In genomic region chr2:37918742-37919186, GRCh38 we compare ENCODE assay signal across 2 cellular contexts.
TF ChIP-seq lines count a peak whose summit lies in the region.

No MANE protein-coding gene starts in this region.

TF ChIP-seq in K562, 482 proteins besides CTCF, POLR2A, EP300 and RAD21:
- TF ChIP-seq SAP30 (IDR thresholded peaks at IDR 0.05; ENCODE audit: borderline replicate concordance, insufficient read depth, low read depth, low read length, poor library complexity, severe bottlenecking) (no peak), TFAM (CRISPR knock-in tag; conservative IDR thresholded peaks at IDR 0.05) (no peak), BDP1 (IDR thresholded peaks at IDR 0.05; ENCODE audit: insufficient read depth, insufficient read length) (no peak), HDAC1 (IDR thresholded peaks at IDR 0.05) (no peak), RB1 (IDR thresholded peaks at IDR 0.05; ENCODE audit: low read depth) (no peak), GABPB1 (CRISPR knock-in tag; IDR thresholded peaks at IDR 0.05) (no peak), EP400 (IDR thresholded peaks at IDR 0.05) (no peak), ZNF253 (CRISPR knock-in tag; conservative IDR thresholded peaks at IDR 0.05) (no peak), ZZZ3 (IDR thresholded peaks at IDR 0.05) (no peak), ZNF146 (CRISPR knock-in tag; IDR thresholded peaks at IDR 0.05; ENCODE audit: unreplicated experiment) (no peak), MCM5 (IDR thresholded peaks at IDR 0.05; ENCODE audit: low read depth) (no peak)

TF ChIP-seq in HepG2, 621 proteins besides CTCF, POLR2A, EP300 and RAD21 (continues in another document):
- TF ChIP-seq SOX13 (IDR thresholded peaks at IDR 0.05) (peak; percentile 89), SOX13 (CRISPR knock-in tag; conservative IDR thresholded peaks at IDR 0.05 in 1 of 2, IDR thresholded peaks at IDR 0.05 in 1 of 2) (peak in 1 of 2 experiments; percentile 97; a peak in 2 of 4 replicates), ZNF75D (CRISPR knock-in tag; IDR thresholded peaks at IDR 0.05; ENCODE audit: borderline replicate concordance) (no peak), ZNF3 (CRISPR knock-in tag; IDR thresholded peaks at IDR 0.05) (0 out of 2 replicates have a peak, but pooled peaks have one; percentile 51), NFIB (CRISPR knock-in tag; IDR thresholded peaks at IDR 0.05; ENCODE audit: borderline replicate concordance) (no peak), SMAD9 (CRISPR knock-in tag; IDR thresholded peaks at IDR 0.05) (no peak), ZNF205 (CRISPR knock-in tag; IDR thresholded peaks at IDR 0.05) (peak; percentile 90), SUZ12 (IDR thresholded peaks at IDR 0.05; ENCODE audit: low read depth, low read length) (no peak), SATB2 (CRISPR knock-in tag; IDR thresholded peaks at IDR 0.05) (no peak), ZNF644 (CRISPR knock-in tag; IDR thresholded peaks at IDR 0.05; ENCODE audit: low read depth) (peak; percentile 94), KMT2B (CRISPR knock-in tag; IDR thresholded peaks at IDR 0.05) (peak; percentile 66), ZNF280D (CRISPR knock-in tag; IDR thresholded peaks at IDR 0.05) (peak; percentile 98), TFDP1 (CRISPR knock-in tag; IDR thresholded peaks at IDR 0.05; ENCODE audit: borderline replicate concordance) (peak; percentile 54; the same call in 1 of the 2 replicates), HMGXB3 (CRISPR knock-in tag; IDR thresholded peaks at IDR 0.05; ENCODE audit: borderline replicate concordance) (peak; percentile 75; the same call in 1 of the 2 replicates), ZSCAN30 (CRISPR knock-in tag; IDR thresholded peaks at IDR 0.05) (no peak), KLF6 (CRISPR knock-in tag; IDR thresholded peaks at IDR 0.05) (peak; percentile 63; the same call in 1 of the 2 replicates), BHLHE40 (IDR thresholded peaks at IDR 0.05; ENCODE audit: low read length) (0 out of 2 replicates have a peak, but pooled peaks have one; percentile 23), ZNF292 (CRISPR knock-in tag; IDR thresholded peaks at IDR 0.05; ENCODE audit: borderline replicate concordance, low read depth) (peak; percentile 77; the same call in 1 of the 2 replicates), THAP9 (CRISPR knock-in tag; IDR thresholded peaks at IDR 0.05; ENCODE audit: borderline replicate concordance) (no peak), ARID3A (IDR thresholded peaks at IDR 0.05; ENCODE audit: low read depth, low read length) (peak; percentile 97), FOXA3 (CRISPR knock-in tag; IDR thresholded peaks at IDR 0.05) (peak; percentile 96), FOXP1 (IDR thresholded peaks at IDR 0.05) (0 out of 2 replicates have a peak, but pooled peaks have one; percentile 41), FOXP1 (CRISPR knock-in tag; IDR thresholded peaks at IDR 0.05) (peak; percentile 96), CEBPG (CRISPR knock-in tag; IDR thresholded peaks at IDR 0.05) (peak; percentile 97), SAFB2 (CRISPR knock-in tag; IDR thresholded peaks at IDR 0.05; ENCODE audit: borderline replicate concordance, low read depth) (no peak; the same call in 1 of the 2 replicates), HIVEP1 (CRISPR knock-in tag; IDR thresholded peaks at IDR 0.05) (no peak), SMAD1 (CRISPR knock-in tag; IDR thresholded peaks at IDR 0.05; ENCODE audit: borderline replicate concordance, low read depth) (no peak), TBX3 (IDR thresholded peaks at IDR 0.05; ENCODE audit: borderline replicate concordance) (peak; percentile 98), HOXA5 (CRISPR knock-in tag; IDR thresholded peaks at IDR 0.05) (peak; percentile 91), ZSCAN29 (CRISPR knock-in tag; conservative IDR thresholded peaks at IDR 0.05) (peak; percentile 85), NFKB2 (CRISPR knock-in tag; IDR thresholded peaks at IDR 0.05; ENCODE audit: borderline replicate concordance) (no peak), ZNF124 (CRISPR knock-in tag; IDR thresholded peaks at IDR 0.05) (peak; percentile 96), RBAK (CRISPR knock-in tag; IDR thresholded peaks at IDR 0.05) (peak; percentile 59; the same call in 1 of the 2 replicates), NCOA2 (CRISPR knock-in tag; IDR thresholded peaks at IDR 0.05) (peak; percentile 97), ZNF691 (CRISPR knock-in tag; IDR thresholded peaks at IDR 0.05; ENCODE audit: borderline replicate concordance, low read depth) (no peak), SALL1 (CRISPR knock-in tag; IDR thresholded peaks at IDR 0.05) (peak; percentile 74; the same call in 1 of the 2 replicates), HNRNPLL (IDR thresholded peaks at IDR 0.05; ENCODE audit: low read depth, low read length, poor library complexity, severe bottlenecking) (no peak), GABPB1 (CRISPR knock-in tag; IDR thresholded peaks at IDR 0.05) (no peak; the same call in 1 of the 2 replicates), ZNF549 (CRISPR knock-in tag; IDR thresholded peaks at IDR 0.05) (no peak)
